8 cellular contexts compared by ENCODE assay signal in genomic region chrX:120250522-120251271, GRCh38. TPM values are rescaled to one million over a fixed set of nuclear protein-coding genes. Genes with fewer than 3 reads are reported as not detected.
DNase-seq lines count a peak whose midpoint lies in the region; ATAC-seq and TF ChIP-seq lines count a peak whose summit lies in the region.

Gene ZBTB33, plus strand, starts transcription at chrX:120250812. Its CDS starts 2,604 bp downstream, at chrX:120253416.

- POLR2A ChIA-PET in CD8-positive, alpha-beta T cell (lab: Charles Lee), result interaction anchor here (0.6 to 2.0 kb wide), 9 partner anchors 9 to 354 kb away, joined by 3 to 9 read pairs (median 3); partner anchors contain the start of genes MCTS1 and TMEM255A
- POLR2A ChIA-PET in activated CD4-positive, alpha-beta memory T cell treated with anti-CD3 and anti-CD28 coated beads, Interleukin-2, amount 10 ng/mL, durations not matched to agents 7 days and 5 days (lab: Charles Lee), result interaction anchor here (0.6 to 2.4 kb wide), 15 partner anchors 10 to 368 kb away, joined by 3 to 16 read pairs (median 3); partner anchors contain the start of genes CUL4B and TMEM255A

- peak; percentile 52 for TF ChIP-seq CTCF in CD8-positive, alpha-beta T cell (IDR thresholded peaks at IDR 0.05)
- peak in 1 of 3 donors; percentile 25 for TF ChIP-seq CTCF in lower leg skin (IDR thresholded peaks at IDR 0.05)

- H3K9ac ChIP-seq in duodenal mucosa (ENCODE audit: low read depth in 1 of 2, low read length in 2 of 2), result peak within 1 kb of the TSS; percentile 73 to 76

- H3K9me3 Mint-ChIP-seq in CD8-positive, alpha-beta T cell, result no peaks in the 10 kb centered on the region
- H3K9me3 Mint-ChIP-seq in activated CD4-positive, alpha-beta memory T cell treated with anti-CD3 and anti-CD28 coated beads, Interleukin-2, amount 10 ng/mL, durations not matched to agents 7 days and 5 days, result no peaks in the 10 kb centered on the region

- peaks cover 37% of the 10 kb centered on the region for H3K4me1 Mint-ChIP-seq in CD8-positive, alpha-beta T cell (ENCODE audit: low read depth)
- peaks cover 29% of the 10 kb centered on the region for H3K4me1 Mint-ChIP-seq in activated CD4-positive, alpha-beta memory T cell treated with anti-CD3 and anti-CD28 coated beads, Interleukin-2, amount 10 ng/mL, durations not matched to agents 7 days and 5 days

- intact Hi-C loops in CD8-positive, alpha-beta T cell (cut with DNase I, micrococcal nuclease), result loop anchor here (1.0 to 5.0 kb wide), 6 partner anchors 58 to 378 kb away; partner anchors contain the start of genes LAMP2 (in 2 of the 2), CUL4B (in 1 of the 2), NDUFA1 (in 1 of the 2) and RNF113A (in 1 of the 2)
- intact Hi-C loops in lower leg skin (cut with DNase I; ENCODE audit: low total_unique reads), result no loop called here

- no peaks in the 10 kb centered on the region for H3K4me1 ChIP-seq in CD8-positive, alpha-beta T cell (ENCODE audit: insufficient read depth, low read length)
- H3K4me1 ChIP-seq in duodenal mucosa (ENCODE audit: control insufficient read depth in 1 of 2, insufficient read depth in 2 of 2, low read length in 2 of 2), result peaks cover 0 to 4% of the 10 kb centered on the region in 2 donors

- no peaks in the 10 kb centered on the region for H3K27me3 ChIP-seq in CD8-positive, alpha-beta T cell (ENCODE audit: insufficient read depth, low read length)
- no peaks in the 10 kb centered on the region for H3K27me3 ChIP-seq in duodenal mucosa (ENCODE audit: control insufficient read depth in 1 of 2, insufficient read depth in 2 of 2, low read length in 2 of 2)

- no peaks in the 10 kb centered on the region for H3K9me3 ChIP-seq in CD8-positive, alpha-beta T cell (ENCODE audit: low read length)
- H3K9me3 ChIP-seq in duodenal mucosa (ENCODE audit: control insufficient read depth in 1 of 2, low read length in 2 of 2), result no peaks in the 10 kb centered on the region

- CTCF ChIA-PET in CD8-positive, alpha-beta T cell (lab: Charles Lee), result interaction anchor here (0.7 to 1.3 kb wide), 5 partner anchors 13 to 237 kb away, joined by 3 to 4 read pairs (median 3); no protein-coding TSS in a partner anchor
- CTCF ChIA-PET in activated CD4-positive, alpha-beta memory T cell treated with anti-CD3 and anti-CD28 coated beads, Interleukin-2, amount 10 ng/mL, durations not matched to agents 7 days and 5 days (lab: Charles Lee), result interaction anchor here (0.8 to 2.0 kb wide), 13 partner anchors 8 to 235 kb away, joined by 3 to 15 read pairs (median 4); no protein-coding TSS in a partner anchor

- H3K27ac Mint-ChIP-seq in CD8-positive, alpha-beta T cell, result peak within 1 kb of the TSS; percentile 98
- peak within 1 kb of the TSS; percentile 94 for H3K27ac Mint-ChIP-seq in activated CD4-positive, alpha-beta memory T cell treated with anti-CD3 and anti-CD28 coated beads, Interleukin-2, amount 10 ng/mL, durations not matched to agents 7 days and 5 days

- WGBS in lower leg skin, 2 donors, result 0 to 41% methylated on average over 39 to 75 of the region's 75 CpGs

- H3K27ac ChIP-seq in CD8-positive, alpha-beta T cell (ENCODE audit: low read depth, low read length), result peak within 1 kb of the TSS; percentile 82
- H3K27ac ChIP-seq in duodenal mucosa (ENCODE audit: low read depth, low read length), result peak within 1 kb of the TSS; percentile 85

- H3K36me3 ChIP-seq in CD8-positive, alpha-beta T cell (ENCODE audit: insufficient read depth, low read length), result no peaks in the 10 kb centered on the region
- H3K36me3 ChIP-seq in duodenal mucosa (ENCODE audit: control insufficient read depth in 1 of 2, insufficient read depth in 2 of 2, low read length in 2 of 2), result peaks cover 0 to 20% of the 10 kb centered on the region in 2 donors

- no peak for TF ChIP-seq POLR2A in lower leg skin (IDR thresholded peaks at IDR 0.05)

- H3K36me3 Mint-ChIP-seq in CD8-positive, alpha-beta T cell, result peaks cover 23% of the 10 kb centered on the region
- peaks cover 29% of the 10 kb centered on the region for H3K36me3 Mint-ChIP-seq in activated CD4-positive, alpha-beta memory T cell treated with anti-CD3 and anti-CD28 coated beads, Interleukin-2, amount 10 ng/mL, durations not matched to agents 7 days and 5 days (ENCODE audit: low read depth)

- H3K27me3 Mint-ChIP-seq in CD8-positive, alpha-beta T cell (ENCODE audit: low read depth), result peaks cover 2% of the 10 kb centered on the region
- no peaks in the 10 kb centered on the region for H3K27me3 Mint-ChIP-seq in activated CD4-positive, alpha-beta memory T cell treated with anti-CD3 and anti-CD28 coated beads, Interleukin-2, amount 10 ng/mL, durations not matched to agents 7 days and 5 days

- peak; percentile 99 for ATAC-seq in CD8-positive, alpha-beta T cell
- peak; percentile 99 for ATAC-seq in GM19452 (IDR thresholded peaks at IDR 0.05; ENCODE audit: unreplicated experiment)

- peak within 1 kb of the TSS; percentile 92 for H3K4me3 Mint-ChIP-seq in CD8-positive, alpha-beta T cell
- H3K4me3 Mint-ChIP-seq in activated CD4-positive, alpha-beta memory T cell treated with anti-CD3 and anti-CD28 coated beads, Interleukin-2, amount 10 ng/mL, durations not matched to agents 7 days and 5 days, result peak within 1 kb of the TSS; percentile 93

- DNase-seq in CD8-positive, alpha-beta T cell, result peak; percentile 68 to 86 (median 78)
- DNase-seq in HK-2 (ENCODE audit: unreplicated experiment) (peak; percentile 94), NCI-H82 treated with DMSO at 0.1 percent for 48 hours (lab: John Stamatoyannopoulos, UW; ENCODE audit: unreplicated experiment) (peak; percentile 92), lower leg skin (ENCODE audit: low spot score in 2 of 2) (peak; percentile 86 to 96)
- DNase-seq in activated CD4-positive, alpha-beta memory T cell treated with anti-CD3 and anti-CD28 coated beads, Interleukin-2, amount 10 ng/mL, durations not matched to agents 7 days and 5 days, result peak; percentile 87
- peak; percentile 66 to 81 for DNase-seq in stimulated activated CD4-positive, alpha-beta T cell treated with anti-CD3 and anti-CD28 coated beads, Interleukin-4, amount 100 ng/mL, for 48 hours (ENCODE audit: low read depth in 2 of 2)

- H3K4me3 ChIP-seq in CD8-positive, alpha-beta T cell (ENCODE audit: low read depth, low read length), result peak within 1 kb of the TSS; percentile 58
- H3K4me3 ChIP-seq in duodenal mucosa (ENCODE audit: low read depth in 1 of 2, low read length in 2 of 2) (peak within 1 kb of the TSS; percentile 82 to 86), lower leg skin (ENCODE audit: low read depth, poor library complexity, severe bottlenecking) (peak within 1 kb of the TSS; percentile 65)

RNA-seq across cellular contexts. Expression of gene ZBTB33, which starts in this region (rescaled TPM):
- 10 to 100 TPM; 26.4 to 30.7 TPM for total RNA-seq in CD8-positive, alpha-beta T cell
- 10 to 100 TPM; 17.9 to 19.5 TPM for total RNA-seq in activated CD4-positive, alpha-beta memory T cell treated with anti-CD3 and anti-CD28 coated beads, Interleukin-2, amount 10 ng/mL, durations not matched to agents 7 days and 5 days
- 10 to 100 TPM; 21.6 to 26.8 (median 23.8) TPM for total RNA-seq in lower leg skin

Comparison
In these comparisons a context has a peak if more than half of its experiments do, and no peak if none do; other contexts are left out.
1. Peak in every context shown above with its lines: DNase-seq, ATAC-seq, H3K4me3 ChIP-seq and H3K27ac ChIP-seq.